25 cellular contexts compared by ENCODE assay signal in genomic region chr12:107512391-107512790, GRCh38.
DNase-seq lines count a peak whose midpoint lies in the region; ATAC-seq and TF ChIP-seq lines count a peak whose summit lies in the region.
"Had no signal": no experiment of that assay in that cellular context is flagged by ENCODE, and none has a peak within 500 bp of the region (broad histone marks: within the 10 kb centered on the region; RNA-seq: fewer than 3 reads in every experiment).

No MANE protein-coding gene starts in this region.

- no peak overlapping the region for H3K27ac ChIP-seq in trophoblast cell (ENCODE audit: low read depth, low read length)
- H3K27ac ChIP-seq: C4-2B, neutrophil, prostate gland, VCaP had no signal

- ATAC-seq in left ventricle myocardium superior, result peak; percentile 54
- no peak for ATAC-seq in GM19452 (IDR thresholded peaks at IDR 0.05; ENCODE audit: unreplicated experiment)
- no peak for ATAC-seq in activated CD4-positive, CD25-positive, alpha-beta regulatory T cell treated with anti-CD3 and anti-CD28 coated beads, Interleukin-2, amount 50 U/mL, for 24 hours
- ATAC-seq: activated T-cell treated with anti-CD3 and anti-CD28 coated beads, Interleukin-2, amount 50 U/mL, for 72 hours had no signal

- H3K79me1 ChIP-seq in trophoblast cell (ENCODE audit: low read length), result no peaks in the 10 kb centered on the region

- H3K4ac ChIP-seq in trophoblast cell (ENCODE audit: low read depth, low read length), result no peak overlapping the region

- no peak overlapping the region for H3K23ac ChIP-seq in trophoblast cell (ENCODE audit: low read length)

- H4K12ac ChIP-seq in trophoblast cell (ENCODE audit: low read depth, low read length), result no peak overlapping the region

- H2BK12ac ChIP-seq in trophoblast cell (ENCODE audit: low read length), result no peak overlapping the region

- H2AK5ac ChIP-seq in trophoblast cell (ENCODE audit: low read length), result no peak overlapping the region

- no peaks in the 10 kb centered on the region for H3K4me1 ChIP-seq in trophoblast cell (ENCODE audit: control insufficient read depth in 1 of 2, insufficient read depth in 2 of 2, low read length in 2 of 2)
- H3K4me1 ChIP-seq: HAP-1, prostate gland had no signal

- H3K18ac ChIP-seq in trophoblast cell (ENCODE audit: low read length), result no peak overlapping the region

- no peak overlapping the region for H2BK120ac ChIP-seq in trophoblast cell (ENCODE audit: insufficient read depth, low read length, poor library complexity)

- no peak overlapping the region for H3K4me2 ChIP-seq in trophoblast cell (ENCODE audit: low read length)

- no peaks in the 10 kb centered on the region for H3K36me3 ChIP-seq in trophoblast cell (ENCODE audit: control insufficient read depth in 1 of 2, insufficient read depth in 2 of 2, low read length in 2 of 2)
- H3K36me3 ChIP-seq: HAP-1, neutrophil, prostate gland had no signal

- intact Hi-C loops in left ventricle myocardium superior (cut with micrococcal nuclease) (no loop called here), cardiac septum (cut with DNase I) (no loop called here)

- WGBS in trophoblast cell (ENCODE audit: extremely low coverage, insufficient coverage, insufficient read length), result no CpG with 5 or more reads among the region's 3 CpGs

- no peak overlapping the region for H3K9ac ChIP-seq in trophoblast cell (ENCODE audit: low read length)

- H2AFZ ChIP-seq in trophoblast cell (ENCODE audit: insufficient read depth, low read length, poor library complexity), result no peak overlapping the region

- H3K79me2 ChIP-seq in trophoblast cell (ENCODE audit: control insufficient read depth, insufficient read depth, low read length, poor library complexity), result no peaks in the 10 kb centered on the region

- H4K8ac ChIP-seq in trophoblast cell (ENCODE audit: low read depth, low read length), result no peak overlapping the region

- DNase-seq in left ventricle myocardium superior, result no peak
- DNase-seq in cardiac septum (ENCODE audit: low spot score), result no peak
- DNase-seq in astrocyte of the hippocampus (ENCODE audit: low read depth, low spot score), result peak; percentile 30
- DNase-seq in fibroblast of the aortic adventitia (ENCODE audit: low read depth), result peak; percentile 90
- no peak for DNase-seq in trophoblast cell
- no peak for DNase-seq in kidney glomerular epithelial cell (lab: John Stamatoyannopoulos, UW)
- DNase-seq: ACHN; activated CD4-positive, alpha-beta T cell treated with anti-CD3 and anti-CD28 coated beads, Interleukin-2, amount 10 ng/mL, durations not matched to agents 24 days and 14 days; activated T-cell treated with anti-CD3 and anti-CD28 coated beads, Interleukin-2, amount 50 U/mL, for 72 hours; aorta; glutamatergic neuron; Karpas-422; mesendoderm; NCI-H1092; NCI-H2029; NCI-H2227 treated with DMSO at 0.1 percent for 48 hours; OCI-M1; stimulated activated CD4-positive, alpha-beta T cell treated with anti-CD3 and anti-CD28 coated beads, Interleukin-1b, Interleukin-23, amount 100 ng/mL, for 48 hours had no signal

- H4K91ac ChIP-seq in trophoblast cell (ENCODE audit: low read depth, low read length), result no peak overlapping the region

- H3K9me3 ChIP-seq in trophoblast cell (ENCODE audit: insufficient read depth, low read depth, low read length), result no peaks in the 10 kb centered on the region
- H3K9me3 ChIP-seq: HAP-1, neutrophil, prostate gland had no signal

- H3K14ac ChIP-seq in trophoblast cell (ENCODE audit: low read length), result no peak overlapping the region

- no peak for TF ChIP-seq CTCF in fibroblast of the aortic adventitia (IDR thresholded peaks at IDR 0.05; ENCODE audit: insufficient read depth, low read length)

- no peaks in the 10 kb centered on the region for H3K27me3 ChIP-seq in trophoblast cell (ENCODE audit: insufficient read depth, low read length)
- H3K27me3 ChIP-seq: neutrophil had no signal

- H2BK5ac ChIP-seq in trophoblast cell (ENCODE audit: low read depth, low read length, poor library complexity), result no peak overlapping the region

- H3K4me3 ChIP-seq in fibroblast of the aortic adventitia (ENCODE audit: low read depth, low read length) (no peak overlapping the region), trophoblast cell (ENCODE audit: low read depth, low read length) (no peak overlapping the region)
- H3K4me3 ChIP-seq: HAP-1, prostate gland had no signal

Comparison
In these comparisons a context has a peak if more than half of its experiments do, and no peak if none do; other contexts are left out.
1. DNase-seq: peak in astrocyte of the hippocampus (single experiment) and fibroblast of the aortic adventitia (single experiment); none in left ventricle myocardium superior (single experiment), cardiac septum (single experiment), trophoblast cell (0 of 2) and kidney glomerular epithelial cell (single experiment).